ENCODE assay signal across 12 cellular contexts in the genomic region with DNA sequence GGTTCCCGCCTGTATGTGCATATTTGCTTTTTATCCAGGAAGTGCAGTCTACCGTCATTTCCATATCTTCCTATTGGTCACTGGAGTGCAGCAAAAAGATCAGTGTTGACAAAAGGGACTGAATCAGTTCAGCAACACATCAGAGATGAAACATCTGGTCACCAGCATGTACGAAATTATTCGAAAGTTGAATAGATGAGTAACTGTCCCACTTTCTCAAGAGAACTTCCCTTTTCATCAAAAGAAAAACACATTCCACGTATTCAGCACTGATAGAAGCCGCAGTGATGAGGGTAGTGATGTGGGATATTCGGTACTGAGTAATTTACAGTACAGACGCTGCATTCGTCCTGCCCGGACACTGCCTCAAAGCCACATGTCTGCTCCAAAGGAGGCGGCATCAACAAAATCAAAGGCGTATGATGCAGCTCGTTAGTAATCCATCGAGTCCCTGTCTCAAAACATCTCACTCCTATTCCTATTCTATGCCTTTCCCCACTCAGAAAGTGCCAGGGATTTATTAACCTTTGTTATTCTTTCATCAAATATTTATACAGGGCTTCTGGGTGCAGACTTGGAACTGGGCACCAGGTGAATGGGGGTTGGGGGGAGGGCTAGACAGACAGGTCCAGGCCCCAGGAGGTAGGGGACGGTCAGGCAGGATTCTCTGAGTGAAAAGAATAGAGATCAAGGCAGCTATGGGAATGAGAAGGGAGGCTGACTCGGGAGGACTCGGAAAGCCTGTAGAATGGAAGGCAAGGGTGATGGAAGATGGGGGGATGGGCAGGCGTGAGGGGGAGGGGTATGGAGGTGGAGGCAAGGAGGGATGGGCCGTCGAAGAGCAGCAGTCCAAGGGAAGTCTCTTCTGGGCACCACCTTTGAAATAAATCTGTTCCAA.
DNase-seq lines count a peak whose midpoint lies in the region; ATAC-seq and TF ChIP-seq lines count a peak whose summit lies in the region.
"Had no signal": no experiment of that assay in that cellular context is flagged by ENCODE, and none has a peak within 500 bp of the region (broad histone marks: within the 10 kb centered on the region; RNA-seq: fewer than 3 reads in every experiment).

No MANE protein-coding gene starts in this region.

- no peaks in the 10 kb centered on the region for H3K36me3 Mint-ChIP-seq in activated naive CD8-positive, alpha-beta T cell treated with anti-CD3 and anti-CD28 coated beads, Interleukin-2, amount 50 U/mL, for 24 hours (ENCODE audit: low read depth)

- ATAC-seq in Right ventricle myocardium inferior (peak; percentile 65), aorta (ENCODE audit: low FRiP score) (peak; percentile 47), GM18873 (IDR thresholded peaks at IDR 0.05; ENCODE audit: low FRiP score, unreplicated experiment) (no peak)
- ATAC-seq in activated naive CD8-positive, alpha-beta T cell treated with anti-CD3 and anti-CD28 coated beads, Interleukin-2, amount 50 U/mL, for 24 hours = no peak

- H3K9me3 Mint-ChIP-seq in activated naive CD8-positive, alpha-beta T cell treated with anti-CD3 and anti-CD28 coated beads, Interleukin-2, amount 50 U/mL, for 24 hours = no peaks in the 10 kb centered on the region

- H3K36me3 ChIP-seq in kidney epithelial cell (ENCODE audit: control insufficient read depth, insufficient read depth, low read length) (no peaks in the 10 kb centered on the region), aorta (ENCODE audit: control insufficient read depth in 1 of 2, insufficient read depth in 2 of 2, low read length in 1 of 2) (no peaks in the 10 kb centered on the region)

- intact Hi-C loops in Right ventricle myocardium inferior (cut with DNase I) (loop anchor here (5.0 kb wide), 1 partner anchor 211 kb away; a partner anchor contains a TSS), cardiac septum (cut with DNase I) (no loop called here), aorta (cut with DNase I) (no loop called here)

- no peaks in the 10 kb centered on the region for H3K4me1 ChIP-seq in aorta (ENCODE audit: control insufficient read depth in 1 of 2, insufficient read depth in 2 of 2, low read length in 2 of 2)

- DNase-seq in Right ventricle myocardium inferior (ENCODE audit: missing footprints) (no peak), cardiac septum (ENCODE audit: low spot score) (no peak), astrocyte of the hippocampus (ENCODE audit: low read depth, low spot score) (peak; percentile 83), kidney epithelial cell (ENCODE audit: low read depth) (peak; percentile 70), aorta (no peak), NCI-H2227 (lab: John Stamatoyannopoulos, UW; ENCODE audit: unreplicated experiment) (no peak)
- DNase-seq in activated naive CD8-positive, alpha-beta T cell treated with anti-CD3 and anti-CD28 coated beads, Interleukin-2, amount 50 U/mL, for 24 hours = no peak
- DNase-seq: activated naive CD4-positive, alpha-beta T cell; SK-N-SH had no signal

- peaks cover 12% of the 10 kb centered on the region for H3K27me3 Mint-ChIP-seq in activated naive CD8-positive, alpha-beta T cell treated with anti-CD3 and anti-CD28 coated beads, Interleukin-2, amount 50 U/mL, for 24 hours

- no peak overlapping the region for H3K4me3 ChIP-seq in kidney epithelial cell (ENCODE audit: low read depth, low read length)
- no peak overlapping the region for H3K4me3 ChIP-seq in aorta (ENCODE audit: low read length in 2 of 2)

- no peak overlapping the region for H3K27ac ChIP-seq in aorta (ENCODE audit: low read depth in 1 of 2, low read length in 2 of 2)
- H3K27ac ChIP-seq: C4-2B, HL-60 had no signal

- H3K4me1 Mint-ChIP-seq in activated naive CD8-positive, alpha-beta T cell treated with anti-CD3 and anti-CD28 coated beads, Interleukin-2, amount 50 U/mL, for 24 hours = no peaks in the 10 kb centered on the region

- no peak overlapping the region for H3K27ac Mint-ChIP-seq in activated naive CD8-positive, alpha-beta T cell treated with anti-CD3 and anti-CD28 coated beads, Interleukin-2, amount 50 U/mL, for 24 hours

- no peak overlapping the region for H3K4me3 Mint-ChIP-seq in activated naive CD8-positive, alpha-beta T cell treated with anti-CD3 and anti-CD28 coated beads, Interleukin-2, amount 50 U/mL, for 24 hours

- H3K27me3 ChIP-seq in kidney epithelial cell (ENCODE audit: control insufficient read depth, insufficient read depth, low read length) (no peaks in the 10 kb centered on the region), aorta (ENCODE audit: control insufficient read depth in 1 of 2, insufficient read depth in 2 of 2, low read length in 1 of 2) (no peaks in the 10 kb centered on the region)

- no peak for TF ChIP-seq CTCF in kidney epithelial cell (IDR thresholded peaks at IDR 0.05; ENCODE audit: insufficient read depth, low read length, poor library complexity, severe bottlenecking)

- no peaks in the 10 kb centered on the region for H3K9me3 ChIP-seq in aorta (ENCODE audit: control insufficient read depth, low read length)
- H3K9me3 ChIP-seq: SK-N-SH had no signal

- WGBS in aorta, 2 donors = 68 to 72% methylated on average over 20 of the region's 20 CpGs

Comparison
In these comparisons a context has a peak if more than half of its experiments do, and no peak if none do; other contexts are left out.
1. ATAC-seq: peak in Right ventricle myocardium inferior (single experiment) and aorta (single experiment); none in GM18873 (single experiment) and activated naive CD8-positive, alpha-beta T cell treated with anti-CD3 and anti-CD28 coated beads, Interleukin-2, amount 50 U/mL, for 24 hours (single experiment).
2. DNase-seq: peak in astrocyte of the hippocampus (single experiment) and kidney epithelial cell (single experiment); none in Right ventricle myocardium inferior (single experiment), cardiac septum (single experiment), aorta (0 of 2), NCI-H2227 (single experiment) and activated naive CD8-positive, alpha-beta T cell treated with anti-CD3 and anti-CD28 coated beads, Interleukin-2, amount 50 U/mL, for 24 hours (single experiment).